ENCODE assay signal across 1 cellular context in the genomic region with DNA sequence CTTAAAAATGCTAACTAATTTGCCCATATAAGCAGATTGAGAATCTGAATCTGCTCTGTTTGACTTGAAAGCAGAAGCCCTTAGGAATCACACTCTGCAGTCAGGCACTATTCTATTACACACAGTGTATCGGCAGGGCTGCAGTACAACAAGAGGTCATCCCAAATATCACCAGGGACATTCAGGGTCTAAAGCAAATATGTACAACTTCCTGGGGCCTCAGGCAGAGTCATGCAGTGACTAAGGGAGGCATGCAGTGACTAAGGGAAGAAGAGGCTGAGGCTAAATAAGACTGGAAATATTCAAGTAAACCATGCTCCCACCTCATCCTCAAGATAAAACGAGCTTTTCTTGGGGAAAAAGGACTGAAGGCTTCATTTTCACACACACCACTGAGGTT.
TF ChIP-seq lines count a peak whose summit lies in the region.

No MANE protein-coding gene starts in this region.

TF ChIP-seq in H1, 55 proteins besides CTCF, POLR2A, EP300 and RAD21:
- TF ChIP-seq BACH1 (IDR thresholded peaks at IDR 0.05; ENCODE audit: low read length) (no peak), RNF2 (IDR thresholded peaks at IDR 0.05; ENCODE audit: borderline replicate concordance, low read depth, low read length, missing control alignments, poor library complexity, severe bottlenecking) (no peak), SUZ12 (IDR thresholded peaks at IDR 0.05; ENCODE audit: low read length) (no peak), CTBP2 (IDR thresholded peaks at IDR 0.05; ENCODE audit: borderline replicate concordance, insufficient read depth, insufficient read length, low read length) (no peak), ASH2L (IDR thresholded peaks at IDR 0.05; ENCODE audit: low read length) (no peak), TBP (IDR thresholded peaks at IDR 0.05; ENCODE audit: low read depth, low read length) (no peak), FOSL1 (IDR thresholded peaks at IDR 0.05; ENCODE audit: insufficient read depth, low read depth, low read length) (no peak), NRF1 (IDR thresholded peaks at IDR 0.05; ENCODE audit: low read depth, low read length) (no peak), POLR2AphosphoS5 (IDR thresholded peaks at IDR 0.05; ENCODE audit: low read depth, low read length) (no peak), KDM4A (IDR thresholded peaks at IDR 0.05; ENCODE audit: low read depth, low read length, severe bottlenecking) (no peak), SRF (IDR thresholded peaks at IDR 0.05; ENCODE audit: low read depth, low read length) (no peak), EGR1 (IDR thresholded peaks at IDR 0.05; ENCODE audit: borderline replicate concordance, low read depth, low read length) (no peak), CBX8 (IDR thresholded peaks at IDR 0.05; ENCODE audit: borderline replicate concordance, low read depth, low read length) (no peak), TAF7 (optimal IDR thresholded peaks at IDR 0.05; ENCODE audit: borderline replicate concordance, low read depth, low read length) (no peak), EZH2 (IDR thresholded peaks at IDR 0.05; ENCODE audit: low read depth, low read length, severe bottlenecking) (no peak), ATF2 (IDR thresholded peaks at IDR 0.05; ENCODE audit: low read length) (no peak), PHF8 (conservative IDR thresholded peaks at IDR 0.05; ENCODE audit: low read depth, low read length) (no peak)
- TF ChIP-seq, protein P1, sequence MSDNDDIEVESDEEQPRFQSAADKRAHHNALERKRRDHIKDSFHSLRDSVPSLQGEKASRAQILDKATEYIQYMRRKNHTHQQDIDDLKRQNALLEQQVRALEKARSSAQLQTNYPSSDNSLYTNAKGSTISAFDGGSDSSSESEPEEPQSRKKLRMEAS (IDR thresholded peaks at IDR 0.05) = no peak
